9 cellular contexts compared by ENCODE assay signal in the genomic region with DNA sequence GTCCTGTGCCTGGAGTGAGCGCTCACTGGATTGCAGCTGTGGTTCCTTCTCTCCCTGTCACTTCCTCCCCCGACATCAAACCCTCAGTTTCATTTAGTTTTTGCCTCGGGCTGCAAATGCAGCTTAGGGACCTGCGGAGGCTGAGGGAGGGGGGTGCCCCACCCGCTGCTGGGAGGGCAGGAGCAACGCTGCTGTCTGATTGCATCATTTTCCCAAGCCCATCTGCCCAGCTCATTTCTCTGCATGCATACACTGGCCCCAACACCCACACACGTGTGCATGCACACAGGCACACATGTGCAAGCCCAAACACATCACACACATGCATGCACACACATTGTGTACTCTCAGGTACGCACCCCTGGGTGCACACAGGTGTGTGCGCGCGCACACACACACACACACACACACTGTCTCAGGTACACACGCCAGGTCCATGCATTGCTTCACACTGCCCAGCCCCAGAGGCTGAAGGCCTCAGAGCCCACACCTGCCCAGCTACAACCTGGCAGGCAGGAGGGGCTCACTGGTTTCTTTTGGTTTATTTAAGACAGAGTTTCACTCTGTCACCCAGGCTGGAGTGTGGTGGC. TPM values are rescaled to one million over a fixed set of nuclear protein-coding genes. Genes with fewer than 3 reads are reported as not detected.
DNase-seq lines count a peak whose midpoint lies in the region; ATAC-seq and TF ChIP-seq lines count a peak whose summit lies in the region.
"Had no signal": no experiment of that assay in that cellular context is flagged by ENCODE, and none has a peak within 500 bp of the region (broad histone marks: within the 10 kb centered on the region; RNA-seq: fewer than 3 reads in every experiment).

No MANE protein-coding gene starts in this region.

- DNase-seq in NCI-H524 (lab: John Stamatoyannopoulos, UW), result peak; percentile 53 to 83
- no peak for DNase-seq in NCI-H524 treated with DMSO at 0.1 percent for 48 hours (lab: John Stamatoyannopoulos, UW)
- peak; percentile 95 for DNase-seq in NB4 (ENCODE audit: low read depth)
- no peak for DNase-seq in activated naive CD8-positive, alpha-beta T cell treated with anti-CD3 and anti-CD28 coated beads, Interleukin-2, amount 10 ng/mL, durations not matched to agents 7 days and 5 days
- no peak for DNase-seq in neural progenitor cell (ENCODE audit: low spot score)
- no peak for DNase-seq in NCI-H748 treated with DMSO at 0.1 percent for 48 hours (lab: John Stamatoyannopoulos, UW)
- no peak for DNase-seq in spleen
- DNase-seq: central memory CD4-positive, alpha-beta T cell had no signal

- H3K79me2 ChIP-seq in neural progenitor cell (ENCODE audit: low read depth), result peaks cover 7% of the 10 kb centered on the region

- H3K4me1 Mint-ChIP-seq in activated naive CD8-positive, alpha-beta T cell treated with anti-CD3 and anti-CD28 coated beads, Interleukin-2, amount 10 ng/mL, durations not matched to agents 7 days and 5 days, result peaks cover 22% of the 10 kb centered on the region
- peaks cover 61% of the 10 kb centered on the region for H3K4me1 Mint-ChIP-seq in neural progenitor cell

- no peaks in the 10 kb centered on the region for H3K9me3 ChIP-seq in neural progenitor cell (ENCODE audit: low read depth)
- no peaks in the 10 kb centered on the region for H3K9me3 ChIP-seq in spleen

- no peak overlapping the region for H3K27ac ChIP-seq in neural progenitor cell
- no peak overlapping the region for H3K27ac ChIP-seq in spleen

- POLR2A ChIA-PET in activated naive CD8-positive, alpha-beta T cell treated with anti-CD3 and anti-CD28 coated beads, Interleukin-2, amount 10 ng/mL, durations not matched to agents 7 days and 5 days (lab: Charles Lee), result interaction anchor here (0.7 kb wide), 1 partner anchor 262 kb away, joined by 3 read pairs; no protein-coding TSS in a partner anchor

- peak; percentile 28 for ATAC-seq in activated naive CD8-positive, alpha-beta T cell treated with anti-CD3 and anti-CD28 coated beads, Interleukin-2, amount 10 ng/mL, durations not matched to agents 7 days and 5 days (ENCODE audit: low read depth)
- ATAC-seq in GM21529 (IDR thresholded peaks at IDR 0.05; ENCODE audit: unreplicated experiment), result no peak

- H3K4me3 Mint-ChIP-seq in activated naive CD8-positive, alpha-beta T cell treated with anti-CD3 and anti-CD28 coated beads, Interleukin-2, amount 10 ng/mL, durations not matched to agents 7 days and 5 days, result no peak overlapping the region
- peak overlapping the region; percentile 64 for H3K4me3 Mint-ChIP-seq in neural progenitor cell

- WGBS in spleen, 5 donors, result 41 to 64% (median 47%) methylated on average over 11 to 12 of the region's 12 CpGs

- no peak for TF ChIP-seq POLR2A in NB4 (IDR thresholded peaks at IDR 0.05; ENCODE audit: extremely low read depth, insufficient read length)
- TF ChIP-seq POLR2A in spleen (IDR thresholded peaks at IDR 0.05), result no peak

- H4K20me1 ChIP-seq in neural progenitor cell (ENCODE audit: low read depth), result peaks cover 16% of the 10 kb centered on the region

- H3K4me1 ChIP-seq in neural progenitor cell (peaks cover 28% of the 10 kb centered on the region), spleen (peaks cover 34 to 74% (median 59%) of the 10 kb centered on the region in 6 donors)

- H3K4me3 ChIP-seq in NB4 (ENCODE audit: low read depth, low read length), result peak overlapping the region; percentile 83
- no peak overlapping the region for H3K4me3 ChIP-seq in neural progenitor cell
- no peak overlapping the region for H3K4me3 ChIP-seq in spleen

- no peaks in the 10 kb centered on the region for H3K36me3 Mint-ChIP-seq in activated naive CD8-positive, alpha-beta T cell treated with anti-CD3 and anti-CD28 coated beads, Interleukin-2, amount 10 ng/mL, durations not matched to agents 7 days and 5 days
- H3K36me3 Mint-ChIP-seq in neural progenitor cell, result no peaks in the 10 kb centered on the region

- H2AFZ ChIP-seq in neural progenitor cell (replicated peaks), result no peak overlapping the region

- peaks cover 42% of the 10 kb centered on the region for H3F3A ChIP-seq in neural progenitor cell (ENCODE audit: low read depth)

- H3K36me3 ChIP-seq in neural progenitor cell, result no peaks in the 10 kb centered on the region
- no peaks in the 10 kb centered on the region for H3K36me3 ChIP-seq in spleen

- TF ChIP-seq CTCF in NB4 (IDR thresholded peaks at IDR 0.05; ENCODE audit: low read depth, low read length), result no peak
- no peak for TF ChIP-seq CTCF in neural progenitor cell (IDR thresholded peaks at IDR 0.05)
- no peak for TF ChIP-seq CTCF in spleen (IDR thresholded peaks at IDR 0.05 in 8 of 11, conservative IDR thresholded peaks at IDR 0.05 in 3 of 11)

- peaks cover 24% of the 10 kb centered on the region for H3K27me3 Mint-ChIP-seq in activated naive CD8-positive, alpha-beta T cell treated with anti-CD3 and anti-CD28 coated beads, Interleukin-2, amount 10 ng/mL, durations not matched to agents 7 days and 5 days
- H3K27me3 Mint-ChIP-seq in neural progenitor cell (ENCODE audit: insufficient read depth, low read depth), result peaks cover 16% of the 10 kb centered on the region

- H3K27me3 ChIP-seq in neural progenitor cell (peaks cover 30% of the 10 kb centered on the region), spleen (replicated peaks in 1 of 7) (peaks cover 0 to 79% (median 19%) of the 10 kb centered on the region in 7 donors)

- H3K27ac Mint-ChIP-seq in activated naive CD8-positive, alpha-beta T cell treated with anti-CD3 and anti-CD28 coated beads, Interleukin-2, amount 10 ng/mL, durations not matched to agents 7 days and 5 days, result peak overlapping the region; percentile 27
- peak overlapping the region; percentile 94 for H3K27ac Mint-ChIP-seq in neural progenitor cell

- H3K4me2 ChIP-seq in neural progenitor cell, result no peak overlapping the region

- intact Hi-C loops in spleen (cut with DNase I; ENCODE audit: low total_unique reads), result no loop called here

- H3K9ac ChIP-seq in neural progenitor cell, result no peak overlapping the region

- H3K9me3 Mint-ChIP-seq in activated naive CD8-positive, alpha-beta T cell treated with anti-CD3 and anti-CD28 coated beads, Interleukin-2, amount 10 ng/mL, durations not matched to agents 7 days and 5 days, result no peaks in the 10 kb centered on the region
- no peaks in the 10 kb centered on the region for H3K9me3 Mint-ChIP-seq in neural progenitor cell

RNA-seq across cellular contexts. Expression of gene ASS1, which starts 3.4 kb away (rescaled TPM):
- total RNA-seq in activated naive CD8-positive, alpha-beta T cell treated with anti-CD3 and anti-CD28 coated beads, Interleukin-2, amount 10 ng/mL, durations not matched to agents 7 days and 5 days, result 1 to 10 TPM; 2.6 to 4.1 TPM
- total RNA-seq in neural progenitor cell (ENCODE audit: low replicate concordance) (22.5 and 28.9 TPM in 2 replicates), spleen (10 to 100 TPM; 15.4 to 37.4 (median 26.8) TPM)
- polyA plus RNA-seq in spleen, result 10 to 100 TPM; 17.1 to 27.0 (median 24.8) TPM

Comparison
In these comparisons a context has a peak if more than half of its experiments do, and no peak if none do; other contexts are left out.
1. DNase-seq: peak in NCI-H524 (2 of 2) and NB4 (single experiment); none in NCI-H524 treated with DMSO at 0.1 percent for 48 hours (single experiment), activated naive CD8-positive, alpha-beta T cell treated with anti-CD3 and anti-CD28 coated beads, Interleukin-2, amount 10 ng/mL, durations not matched to agents 7 days and 5 days (single experiment), neural progenitor cell (single experiment), NCI-H748 treated with DMSO at 0.1 percent for 48 hours (single experiment) and spleen (single experiment).